ENCODE assay signal across 17 cellular contexts in genomic region chr17:7290166-7290565, GRCh38. TPM values are rescaled to one million over a fixed set of nuclear protein-coding genes. Genes with fewer than 3 reads are reported as not detected.
A peak's percentile ranks its signal among the peaks of the same experiment; 100 is the strongest.
DNase-seq lines count a peak whose midpoint lies in the region; ATAC-seq, FAIRE-seq and TF ChIP-seq lines count a peak whose summit lies in the region.
"Had no signal": no experiment of that assay in that cellular context is flagged by ENCODE, and none has a peak within 500 bp of the region (broad histone marks: within the 10 kb centered on the region; RNA-seq: fewer than 3 reads in every experiment).

No MANE protein-coding gene starts in this region.

- H3K27ac ChIP-seq in esophagus muscularis mucosa (replicated peaks in 1 of 4) (peak overlapping the region; percentile 57 to 96 (median 92)), right atrium auricular region (peak overlapping the region; percentile 58 to 78), sigmoid colon (peak overlapping the region; percentile 32 to 97 (median 57)), lower lobe of right lung (no peak overlapping the region)
- H3K27ac ChIP-seq: C4-2B had no signal

- H3K4me1 ChIP-seq in esophagus muscularis mucosa (peaks cover 55 to 100% (median 97%) of the 10 kb centered on the region in 4 donors), right atrium auricular region (peaks cover 0 to 52% of the 10 kb centered on the region in 2 donors), sigmoid colon (peaks cover 0 to 68% (median 61%) of the 10 kb centered on the region in 4 donors), lower lobe of right lung (peaks cover 12% of the 10 kb centered on the region)
- H3K4me1 ChIP-seq: BE2C had no signal

- peak; percentile 6 for DNase-seq in D721Med (ENCODE audit: insufficient read length, low spot score)
- no peak for DNase-seq in esophagus muscularis mucosa (ENCODE audit: extremely low spot score)
- DNase-seq in right atrium auricular region (ENCODE audit: low spot score), result no peak
- DNase-seq in sigmoid colon, result no peak
- DNase-seq in T1000 (lab: John Stamatoyannopoulos, UW), result no peak
- no peak for DNase-seq in lower lobe of right lung
- DNase-seq in T-helper 2 cell, result no peak
- no peak for DNase-seq in foreskin fibroblast
- DNase-seq: BE2C; CD8-positive, alpha-beta T cell; COR-L47; DMS53; IMR-90 had no signal

- no peak for ATAC-seq in lower lobe of right lung
- ATAC-seq: CD8-positive, alpha-beta T cell; GM12878 had no signal

- WGBS in esophagus muscularis mucosa, result 81% methylated on average over 17 of the region's 19 CpGs
- 94 to 95% methylated on average over 19 of the region's 19 CpGs for WGBS in sigmoid colon, 2 donors

- H3K27me3 ChIP-seq in esophagus muscularis mucosa, result peaks cover 0 to 37% (median 4%) of the 10 kb centered on the region in 4 donors
- peaks cover 0 to 8% of the 10 kb centered on the region in 2 donors for H3K27me3 ChIP-seq in right atrium auricular region
- H3K27me3 ChIP-seq in sigmoid colon, result peaks cover 11 to 34% (median 18%) of the 10 kb centered on the region in 3 donors
- peaks cover 45% of the 10 kb centered on the region for H3K27me3 ChIP-seq in lower lobe of right lung (ENCODE audit: low read depth)

- TF ChIP-seq EP300 in esophagus muscularis mucosa (IDR thresholded peaks at IDR 0.05) (no peak), sigmoid colon (IDR thresholded peaks at IDR 0.05) (no peak)

- no peak overlapping the region for H3K4me3 ChIP-seq in esophagus muscularis mucosa
- no peak overlapping the region for H3K4me3 ChIP-seq in right atrium auricular region
- no peak overlapping the region for H3K4me3 ChIP-seq in sigmoid colon
- no peak overlapping the region for H3K4me3 ChIP-seq in lower lobe of right lung
- no peak overlapping the region for H3K4me3 ChIP-seq in foreskin fibroblast (ENCODE audit: low read depth in 1 of 2, low read length in 2 of 2)
- H3K4me3 ChIP-seq: GM12878, GM23338 had no signal

- FAIRE-seq in D721Med (lab: Jason Lieb, UNC), result no peak
- FAIRE-seq: A204.1, GM12878 had no signal

- intact Hi-C loops in esophagus muscularis mucosa (cut with DNase I) (no loop called here), sigmoid colon (cut with DNase I) (no loop called here), lower lobe of right lung (cut with DNase I) (no loop called here)

- TF ChIP-seq CTCF in D721Med (IDR thresholded peaks at IDR 0.05; ENCODE audit: insufficient read depth, missing control alignments) (no peak), esophagus muscularis mucosa (IDR thresholded peaks at IDR 0.05) (no peak), right atrium auricular region (IDR thresholded peaks at IDR 0.05) (no peak), sigmoid colon (IDR thresholded peaks at IDR 0.05) (no peak), lower lobe of right lung (IDR thresholded peaks at IDR 0.05) (no peak), foreskin fibroblast (IDR thresholded peaks at IDR 0.05; ENCODE audit: low read depth, low read length) (no peak)

- peaks cover 12 to 29% (median 26%) of the 10 kb centered on the region in 4 donors for H3K36me3 ChIP-seq in esophagus muscularis mucosa
- H3K36me3 ChIP-seq in right atrium auricular region, result peaks cover 17% of the 10 kb centered on the region
- peaks cover 14 to 18% (median 16%) of the 10 kb centered on the region in 4 donors for H3K36me3 ChIP-seq in sigmoid colon
- H3K36me3 ChIP-seq in lower lobe of right lung, result no peaks in the 10 kb centered on the region
- H3K36me3 ChIP-seq: BE2C had no signal

- H3K9me3 ChIP-seq in esophagus muscularis mucosa (no peaks in the 10 kb centered on the region), right atrium auricular region (no peaks in the 10 kb centered on the region), sigmoid colon (no peaks in the 10 kb centered on the region), lower lobe of right lung (no peaks in the 10 kb centered on the region)
- H3K9me3 ChIP-seq: BE2C had no signal

- TF ChIP-seq POLR2A in esophagus muscularis mucosa (IDR thresholded peaks at IDR 0.05; ENCODE audit: low read depth) (no peak), sigmoid colon (IDR thresholded peaks at IDR 0.05) (no peak)

RNA-seq across cellular contexts. Expression of gene YBX2, which starts 4.3 kb away (rescaled TPM):
- total RNA-seq in esophagus muscularis mucosa, result 1 to 10 TPM; 3.6 to 8.7 (median 4.4) TPM
- total RNA-seq in right atrium auricular region, result 1 to 10 TPM; 2.9 to 3.0 TPM
- total RNA-seq in sigmoid colon, result 1 to 10 TPM in 3 of 4 donors, under 1 TPM in 1; 0.28 to 2.5 (median 1.5) TPM
- polyA plus RNA-seq in sigmoid colon, result 10 to 100 TPM in 2 of 3 donors, 1 to 10 TPM in 1; 4.8 to 37.6 (median 20.1) TPM
- 0.41 TPM for total RNA-seq in lower lobe of right lung
- total RNA-seq: CD8-positive, alpha-beta T cell; GM12878; IMR-90 had no signal
- polyA plus RNA-seq: GM12878 had no signal

RNA-seq across cellular contexts. Expression of gene SLC2A4, which starts 8.6 kb away (rescaled TPM):
- total RNA-seq in esophagus muscularis mucosa, result 100 to 1,000 TPM; 144 to 197 (median 157) TPM
- total RNA-seq in right atrium auricular region, result 100 to 1,000 TPM in 1 of 2 donors, 10 to 100 TPM in 1; 70.3 to 151 TPM
- 100 to 1,000 TPM in 2 of 4 donors, 10 to 100 TPM in 2; 72.9 to 127 (median 94.7) TPM for total RNA-seq in sigmoid colon
- polyA plus RNA-seq in sigmoid colon, result 1 to 10 TPM in 2 of 3 donors, under 1 TPM in 1; 0.60 to 7.9 (median 2.8) TPM
- 1.1 TPM for total RNA-seq in lower lobe of right lung
- total RNA-seq: CD8-positive, alpha-beta T cell; IMR-90 had no signal

RNA-seq across cellular contexts. Expression of gene EIF5A, which starts 17.3 kb away (rescaled TPM):
- total RNA-seq in esophagus muscularis mucosa, result 100 to 1,000 TPM; 145 to 214 (median 204) TPM
- 100 to 1,000 TPM; 131 to 164 TPM for total RNA-seq in right atrium auricular region
- 100 to 1,000 TPM; 104 to 156 (median 125) TPM for total RNA-seq in sigmoid colon
- polyA plus RNA-seq in sigmoid colon, result 100 to 1,000 TPM; 315 to 603 (median 403) TPM
- total RNA-seq in lower lobe of right lung, result 216 TPM

RNA-seq across cellular contexts. Expression of gene GPS2, which starts 25.0 kb away (rescaled TPM):
- total RNA-seq in esophagus muscularis mucosa, result 100 to 1,000 TPM in 1 of 4 donors, 10 to 100 TPM in 3; 89.6 to 112 (median 90.2) TPM
- 10 to 100 TPM; 80.4 to 97.0 TPM for total RNA-seq in right atrium auricular region
- 100 to 1,000 TPM in 1 of 4 donors, 10 to 100 TPM in 3; 82.3 to 114 (median 85.4) TPM for total RNA-seq in sigmoid colon
- 100 to 1,000 TPM in 1 of 3 donors, 10 to 100 TPM in 2; 67.9 to 113 (median 77.2) TPM for polyA plus RNA-seq in sigmoid colon
- 66.6 TPM for total RNA-seq in lower lobe of right lung

RNA-seq across cellular contexts. Expression of gene CLDN7, which starts 27.9 kb away (rescaled TPM):
- total RNA-seq in esophagus muscularis mucosa (1 to 10 TPM; 1.7 to 3.4 (median 2.1) TPM), right atrium auricular region (1 to 10 TPM in 1 of 2 donors, not detected in 1; 2.3 TPM), sigmoid colon (1 to 10 TPM in 3 of 4 donors, not detected in 1; 1.1 to 2.6 (median 1.9) TPM), lower lobe of right lung (98.7 TPM)
- polyA plus RNA-seq in sigmoid colon, result 100 to 1,000 TPM; 181 to 963 (median 332) TPM

Comparison
In these comparisons a context has a peak if more than half of its experiments do, and no peak if none do; other contexts are left out.
1. RNA of gene SLC2A4, which starts 8.6 kb away (total RNA-seq): 144 to 197 TPM in esophagus muscularis mucosa, 70.3 to 151 TPM in right atrium auricular region and 72.9 to 127 TPM in sigmoid colon; 1.1 TPM in lower lobe of right lung (single experiment); every median in the first group is over 10 times any median in the second.